8 cellular contexts compared by ENCODE assay signal in the genomic region with DNA sequence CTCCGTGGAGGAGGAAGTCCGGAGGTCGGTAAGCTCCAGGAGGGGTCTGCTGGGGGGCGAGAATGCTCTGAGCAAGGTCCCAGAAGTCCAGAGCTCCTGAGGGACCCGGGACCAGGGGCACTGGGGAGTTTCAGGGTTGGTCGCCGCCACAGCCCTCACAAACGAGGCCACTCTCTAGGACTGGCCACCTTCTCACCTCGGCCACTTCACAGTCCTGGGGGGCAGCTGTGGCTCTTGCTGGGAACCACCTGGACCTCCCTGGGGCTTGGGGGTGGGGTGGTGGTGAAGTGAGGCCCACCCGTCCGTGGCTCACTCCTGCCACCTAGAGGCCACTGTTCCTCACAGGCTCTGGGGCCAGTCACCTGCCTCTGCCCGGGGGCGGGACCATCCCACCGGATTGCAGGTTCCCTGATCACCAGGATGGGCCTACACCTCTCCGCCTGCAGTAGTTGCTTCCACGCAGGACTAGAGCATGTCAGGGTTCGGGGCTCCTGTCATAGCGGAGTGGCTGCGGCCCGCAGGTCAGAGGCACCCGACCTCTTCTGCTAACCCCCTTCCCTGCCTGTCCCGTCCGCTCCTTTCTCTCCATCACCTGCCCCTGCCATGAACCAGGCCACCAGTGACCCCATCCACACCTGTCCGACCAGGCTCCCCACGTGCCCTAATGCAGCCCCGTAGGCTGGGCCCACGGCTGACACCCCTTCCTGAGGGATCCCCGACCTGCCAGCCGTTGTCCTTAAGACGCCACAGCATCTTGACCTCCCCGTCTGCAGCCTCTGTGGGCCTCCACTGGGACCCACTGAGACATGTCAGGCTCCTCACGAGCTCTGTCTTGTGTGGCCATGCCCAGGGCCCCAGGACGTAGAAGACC. TPM values are rescaled to one million over a fixed set of nuclear protein-coding genes. Genes with fewer than 3 reads are reported as not detected.
DNase-seq lines count a peak whose midpoint lies in the region; ATAC-seq and TF ChIP-seq lines count a peak whose summit lies in the region.

No MANE protein-coding gene starts in this region.

- H3K27me3 ChIP-seq in KMS-11 (ENCODE audit: insufficient read depth, low read depth) = peaks cover 23% of the 10 kb centered on the region; the same call in 1 of the 2 replicates
- H3K27me3 ChIP-seq in vagina = no peaks in the 10 kb centered on the region

- peaks cover 6% of the 10 kb centered on the region for H3K4me1 Mint-ChIP-seq in glutamatergic neuron (ENCODE audit: low read depth, unreplicated experiment)

- intact Hi-C loops in vagina (cut with DNase I) = no loop called here

- no peaks in the 10 kb centered on the region for H3K36me3 Mint-ChIP-seq in glutamatergic neuron (ENCODE audit: unreplicated experiment)

- no peaks in the 10 kb centered on the region for H3K9me3 ChIP-seq in vagina

- H3K4me1 ChIP-seq in KMS-11 (ENCODE audit: low read depth, poor library complexity, severe bottlenecking) = peaks cover 41% of the 10 kb centered on the region
- peaks cover 33% of the 10 kb centered on the region for H3K4me1 ChIP-seq in vagina

- TF ChIP-seq CTCF in KMS-11 (conservative IDR thresholded peaks at IDR 0.05; ENCODE audit: low read depth, low read length) (peak; percentile 76), glutamatergic neuron (IDR thresholded peaks at IDR 0.05; ENCODE audit: partially characterized antibody, unreplicated experiment) (peak; percentile 83), vagina (IDR thresholded peaks at IDR 0.05) (peak; percentile 39 to 64 (median 58))

- no peak overlapping the region for H3K9ac ChIP-seq in KMS-11

- no peak for TF ChIP-seq POLR2A in vagina (IDR thresholded peaks at IDR 0.05)

- peak; percentile 88 for DNase-seq in GM03348 (ENCODE audit: low spot score)
- peak; percentile 34 for DNase-seq in SHP77 treated with DMSO at 0.1 percent for 48 hours (lab: John Stamatoyannopoulos, UW)
- DNase-seq in activated gamma-delta T cell treated with anti-CD3 and anti-CD28 coated beads, Interleukin-2, amount 50 U/mL, for 16 hours (ENCODE audit: low read depth) = peak; percentile 70
- peak; percentile 86 for DNase-seq in glutamatergic neuron
- DNase-seq in renal cortical epithelial cell (ENCODE audit: low read depth) = peak; percentile 25
- no peak for DNase-seq in vagina (ENCODE audit: extremely low spot score in 2 of 2)

- peaks cover 18% of the 10 kb centered on the region for H3K27me3 Mint-ChIP-seq in glutamatergic neuron (ENCODE audit: unreplicated experiment)

- H3K9me3 Mint-ChIP-seq in glutamatergic neuron (ENCODE audit: unreplicated experiment) = peaks cover 3% of the 10 kb centered on the region

- no peak overlapping the region for H3K27ac Mint-ChIP-seq in glutamatergic neuron (ENCODE audit: unreplicated experiment)

- H3K79me2 ChIP-seq in KMS-11 (ENCODE audit: insufficient read depth, low read depth) = no peaks in the 10 kb centered on the region

- no peaks in the 10 kb centered on the region for H3K36me3 ChIP-seq in KMS-11 (ENCODE audit: insufficient read depth)
- H3K36me3 ChIP-seq in vagina = no peaks in the 10 kb centered on the region

- H3K4me3 ChIP-seq in KMS-11 (IDR thresholded peaks at IDR 0.05; ENCODE audit: insufficient read depth, low read depth, low read length) = no peak overlapping the region
- H3K4me3 ChIP-seq in vagina = peak overlapping the region in 1 of 2 donors; percentile 3

- ATAC-seq in HG02610 (IDR thresholded peaks at IDR 0.05; ENCODE audit: unreplicated experiment) = no peak

- H4K20me1 ChIP-seq in KMS-11 (ENCODE audit: insufficient read depth) = no peaks in the 10 kb centered on the region

- H3K4me2 ChIP-seq in KMS-11 = peak overlapping the region; percentile 9; the same call in 1 of the 2 replicates

- H3K4me3 Mint-ChIP-seq in glutamatergic neuron (ENCODE audit: unreplicated experiment) = no peak overlapping the region

- peak overlapping the region; percentile 51 for H2AFZ ChIP-seq in KMS-11 (ENCODE audit: low read depth)

- H3K27ac ChIP-seq in KMS-11 (no peak overlapping the region), vagina (no peak overlapping the region)

RNA-seq across cellular contexts. Expression of a gene that starts 5.1 kb away (rescaled TPM):
- total RNA-seq in glutamatergic neuron (ENCODE audit: unreplicated experiment) (102 TPM), renal cortical epithelial cell (15.3 and 21.8 TPM in 2 replicates), vagina (33.1 TPM)

RNA-seq across cellular contexts. Expression of a gene that starts 8.4 kb away (rescaled TPM):
- 0.66 TPM for total RNA-seq in glutamatergic neuron (ENCODE audit: unreplicated experiment)
- 0.05 and 0.17 TPM in 2 replicates for total RNA-seq in renal cortical epithelial cell
- total RNA-seq in vagina = 57.2 TPM

RNA-seq across cellular contexts. Expression of a gene that starts 21.5 kb away (rescaled TPM):
- 4.4 TPM for total RNA-seq in glutamatergic neuron (ENCODE audit: unreplicated experiment)
- total RNA-seq in renal cortical epithelial cell = 10.5 and 12.2 TPM in 2 replicates
- 20.6 TPM for total RNA-seq in vagina

RNA-seq across cellular contexts. Expression of a gene that starts 21.9 kb away (rescaled TPM):
- 3.9 TPM for total RNA-seq in glutamatergic neuron (ENCODE audit: unreplicated experiment)
- 0.45 TPM in 1 of 2 replicates, not detected in the other for total RNA-seq in renal cortical epithelial cell
- 0.98 TPM for total RNA-seq in vagina

RNA-seq across cellular contexts. Expression of a gene that starts 22.0 kb away (rescaled TPM):
- total RNA-seq in glutamatergic neuron (ENCODE audit: unreplicated experiment) (2.9 TPM), renal cortical epithelial cell (0.52 and 1.5 TPM in 2 replicates), vagina (1.5 TPM)

Comparison
In these comparisons a context has a peak if more than half of its experiments do, and no peak if none do; other contexts are left out.
1. DNase-seq: peak in GM03348 (single experiment), SHP77 treated with DMSO at 0.1 percent for 48 hours (single experiment), activated gamma-delta T cell treated with anti-CD3 and anti-CD28 coated beads, Interleukin-2, amount 50 U/mL, for 16 hours (single experiment), glutamatergic neuron (single experiment) and renal cortical epithelial cell (single experiment); none in vagina (0 of 2).
2. RNA of a gene that starts 8.4 kb away (total RNA-seq): 57.2 TPM in vagina (single experiment); 0.66 TPM in glutamatergic neuron (single experiment) and 0.05 to 0.17 TPM in renal cortical epithelial cell; every median in the first group is over 10 times any median in the second.
3. Peak in every context shown above with its lines, with median percentiles within 50 percentile points of each other: CTCF ChIP-seq.